Comparison of ENCODE assay signal across 1 cellular context in the genomic region with DNA sequence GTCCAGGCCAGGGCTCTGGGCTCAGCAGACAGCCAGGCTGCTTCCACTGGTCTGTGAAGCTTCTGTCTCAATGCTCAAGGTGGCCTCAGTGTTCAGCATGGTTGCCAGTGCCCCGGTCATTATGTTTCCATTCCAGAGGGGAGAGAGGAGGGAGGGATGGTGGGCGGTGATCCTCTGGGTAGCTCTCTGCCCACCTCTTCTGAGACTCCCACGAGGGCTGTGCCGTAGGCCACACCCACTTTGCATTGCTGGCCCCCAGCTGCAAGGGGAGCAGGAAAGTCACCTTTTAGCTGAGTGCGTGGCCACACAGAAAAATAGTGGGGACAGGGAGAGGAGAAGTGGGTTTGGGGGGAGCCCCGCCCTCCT.
TF ChIP-seq lines count a peak whose summit lies in the region.

No MANE protein-coding gene starts in this region.

TF ChIP-seq in SK-N-SH, 30 proteins besides CTCF, POLR2A, EP300 and RAD21 (continued from another document):
- TF ChIP-seq, protein P1, sequence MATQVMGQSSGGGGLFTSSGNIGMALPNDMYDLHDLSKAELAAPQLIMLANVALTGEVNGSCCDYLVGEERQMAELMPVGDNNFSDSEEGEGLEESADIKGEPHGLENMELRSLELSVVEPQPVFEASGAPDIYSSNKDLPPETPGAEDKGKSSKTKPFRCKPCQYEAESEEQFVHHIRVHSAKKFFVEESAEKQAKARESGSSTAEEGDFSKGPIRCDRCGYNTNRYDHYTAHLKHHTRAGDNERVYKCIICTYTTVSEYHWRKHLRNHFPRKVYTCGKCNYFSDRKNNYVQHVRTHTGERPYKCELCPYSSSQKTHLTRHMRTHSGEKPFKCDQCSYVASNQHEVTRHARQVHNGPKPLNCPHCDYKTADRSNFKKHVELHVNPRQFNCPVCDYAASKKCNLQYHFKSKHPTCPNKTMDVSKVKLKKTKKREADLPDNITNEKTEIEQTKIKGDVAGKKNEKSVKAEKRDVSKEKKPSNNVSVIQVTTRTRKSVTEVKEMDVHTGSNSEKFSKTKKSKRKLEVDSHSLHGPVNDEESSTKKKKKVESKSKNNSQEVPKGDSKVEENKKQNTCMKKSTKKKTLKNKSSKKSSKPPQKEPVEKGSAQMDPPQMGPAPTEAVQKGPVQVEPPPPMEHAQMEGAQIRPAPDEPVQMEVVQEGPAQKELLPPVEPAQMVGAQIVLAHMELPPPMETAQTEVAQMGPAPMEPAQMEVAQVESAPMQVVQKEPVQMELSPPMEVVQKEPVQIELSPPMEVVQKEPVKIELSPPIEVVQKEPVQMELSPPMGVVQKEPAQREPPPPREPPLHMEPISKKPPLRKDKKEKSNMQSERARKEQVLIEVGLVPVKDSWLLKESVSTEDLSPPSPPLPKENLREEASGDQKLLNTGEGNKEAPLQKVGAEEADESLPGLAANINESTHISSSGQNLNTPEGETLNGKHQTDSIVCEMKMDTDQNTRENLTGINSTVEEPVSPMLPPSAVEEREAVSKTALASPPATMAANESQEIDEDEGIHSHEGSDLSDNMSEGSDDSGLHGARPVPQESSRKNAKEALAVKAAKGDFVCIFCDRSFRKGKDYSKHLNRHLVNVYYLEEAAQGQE (IDR thresholded peaks at IDR 0.05; ENCODE audit: low read depth, low read length), result no peak
- TF ChIP-seq, protein P2, sequence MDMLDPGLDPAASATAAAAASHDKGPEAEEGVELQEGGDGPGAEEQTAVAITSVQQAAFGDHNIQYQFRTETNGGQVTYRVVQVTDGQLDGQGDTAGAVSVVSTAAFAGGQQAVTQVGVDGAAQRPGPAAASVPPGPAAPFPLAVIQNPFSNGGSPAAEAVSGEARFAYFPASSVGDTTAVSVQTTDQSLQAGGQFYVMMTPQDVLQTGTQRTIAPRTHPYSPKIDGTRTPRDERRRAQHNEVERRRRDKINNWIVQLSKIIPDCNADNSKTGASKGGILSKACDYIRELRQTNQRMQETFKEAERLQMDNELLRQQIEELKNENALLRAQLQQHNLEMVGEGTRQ (IDR thresholded peaks at IDR 0.05; ENCODE audit: borderline replicate concordance, low read depth, low read length), result no peak
- TF ChIP-seq RFX5 (IDR thresholded peaks at IDR 0.05; ENCODE audit: low read length), result no peak
- TF ChIP-seq YY1 (IDR thresholded peaks at IDR 0.05; ENCODE audit: low read depth), result no peak
